Comparison of ENCODE assay signal across 25 cellular contexts in the genomic region with DNA sequence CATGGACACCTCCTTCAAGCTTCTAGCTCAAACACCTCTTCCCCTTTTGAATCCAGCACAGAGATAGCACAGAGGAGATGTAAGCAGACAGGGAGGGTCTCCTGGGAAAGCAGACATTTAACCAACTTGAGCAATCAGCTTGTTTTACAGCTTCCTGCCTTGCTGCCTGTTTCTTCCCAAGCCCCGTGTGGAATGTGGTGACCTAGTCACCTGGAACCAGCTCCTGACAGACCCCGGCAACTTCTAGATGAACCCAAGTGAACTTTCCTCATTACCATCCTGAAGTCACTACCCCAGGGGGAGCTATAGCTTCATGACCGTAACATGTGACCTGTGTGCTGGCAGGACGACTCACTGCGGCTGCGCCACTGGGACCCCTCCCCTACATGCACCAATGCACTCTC. TPM values are rescaled to one million over a fixed set of nuclear protein-coding genes. Genes with fewer than 3 reads are reported as not detected.
A peak's percentile ranks its signal among the peaks of the same experiment; 100 is the strongest.
DNase-seq lines count a peak whose midpoint lies in the region; ATAC-seq, FAIRE-seq and TF ChIP-seq lines count a peak whose summit lies in the region.
"Had no signal": no experiment of that assay in that cellular context is flagged by ENCODE, and none has a peak within 500 bp of the region (broad histone marks: within the 10 kb centered on the region; RNA-seq: fewer than 3 reads in every experiment).

No MANE protein-coding gene starts in this region.

- WGBS in H1 (ENCODE audit: extremely low coverage in 1 of 2, insufficient coverage in 1 of 2, insufficient read length in 1 of 2, insufficient replicate concordance in 2 of 2, low coverage in 1 of 2, low lambda C conversion rate in 2 of 2, missing lambda C conversion rate in 1 of 2), 2 experiments = 79% methylated on average over 6 of the region's 6 CpGs; no CpG with 5 or more reads in 1 of the 2 experiments
- 31 to 41% methylated on average over 6 of the region's 6 CpGs for WGBS in thyroid gland, 2 donors

- H3K27ac ChIP-seq in H1 (ENCODE audit: low read depth, low read length) (no peak overlapping the region), thyroid gland (no peak overlapping the region)
- H3K27ac ChIP-seq: gastroesophageal sphincter, parathyroid adenoma, sigmoid colon, SJCRH30, testis had no signal

- H3K4me1 ChIP-seq in H1 (replicated peaks in 1 of 4; ENCODE audit: control insufficient read depth in 3 of 4, insufficient read depth in 4 of 4, low read length in 3 of 4) = peaks cover 0 to 6% (median 0%) of the 10 kb centered on the region in 4 experiments; a peak in 2 of 7 replicates
- no peaks in the 10 kb centered on the region for H3K4me1 ChIP-seq in thyroid gland
- H3K4me1 ChIP-seq: gastroesophageal sphincter, parathyroid adenoma, sigmoid colon, SJCRH30 had no signal

- H3K56ac ChIP-seq in H1 (replicated peaks; ENCODE audit: insufficient read length, low read depth, low read length) = no peak overlapping the region

- TF ChIP-seq CTCF in H1 (IDR thresholded peaks at IDR 0.05; ENCODE audit: control extremely low read depth in 1 of 3, insufficient read depth in 1 of 3, low read depth in 1 of 3, low read length in 3 of 3) (peak in 1 of 3 experiments; percentile 22; a peak in 1 of 4 replicates), thyroid gland (IDR thresholded peaks at IDR 0.05) (no peak)

- H3K14ac ChIP-seq in H1 (ENCODE audit: insufficient read length) = no peak overlapping the region

- no peak overlapping the region for H2BK120ac ChIP-seq in H1 (replicated peaks; ENCODE audit: low read depth, low read length)

- H4K8ac ChIP-seq in H1 (ENCODE audit: extremely low read depth, insufficient read depth, low read length) = no peak overlapping the region

- no peak overlapping the region for H4K91ac ChIP-seq in H1 (replicated peaks; ENCODE audit: insufficient read length, low read length)

- DNase-seq in HuH-7 (ENCODE audit: low spot score) (peak; percentile 32), H1 (ENCODE audit: low read depth in 1 of 2, low spot score in 2 of 2) (peak in 1 of 2 experiments; percentile 5), kidney tubule cell (ENCODE audit: low spot score) (peak; percentile 68), thyroid gland (peak; percentile 8 to 16), NAMALWA (ENCODE audit: low spot score) (no peak)
- DNase-seq: activated CD4-positive, alpha-beta T cell treated with anti-CD3 and anti-CD28 coated beads, Interleukin-2, amount 10 ng/mL, durations not matched to agents 24 days and 14 days; CD4-positive, alpha-beta T cell; DMS153; GDM1; HFFc6; left cardiac atrium; natural killer cell; NCI-H1105; NCI-H2081; NCI-H446; sigmoid colon; SJCRH30; T-helper 1 cell; testis had no signal

- no peak overlapping the region for H2AK5ac ChIP-seq in H1 (ENCODE audit: low read depth, low read length)

- H3K79me2 ChIP-seq in H1 (ENCODE audit: control insufficient read depth in 1 of 2, insufficient read depth in 2 of 2, low read length in 2 of 2) = no peaks in the 10 kb centered on the region
- H3K79me2 ChIP-seq: parathyroid adenoma had no signal

- H3K4me2 ChIP-seq in H1 (ENCODE audit: insufficient read depth in 1 of 2, low read depth in 2 of 2, low read length in 2 of 2) = no peak overlapping the region

- TF ChIP-seq POLR2A in H1 (IDR thresholded peaks at IDR 0.05; ENCODE audit: control extremely low read depth in 1 of 2, low read depth in 2 of 2, low read length in 2 of 2) (no peak), thyroid gland (IDR thresholded peaks at IDR 0.05) (no peak)

- H3K4ac ChIP-seq in H1 (replicated peaks; ENCODE audit: insufficient read length, low read depth, low read length) = no peak overlapping the region

- no peak overlapping the region for H3K4me3 ChIP-seq in H1 (ENCODE audit: extremely low read depth in 1 of 4, insufficient read depth in 2 of 4, low read depth in 3 of 4, low read length in 4 of 4)
- no peak overlapping the region for H3K4me3 ChIP-seq in thyroid gland (replicated peaks in 1 of 3)
- H3K4me3 ChIP-seq: gastroesophageal sphincter, sigmoid colon, SJCRH30, testis had no signal

- no peak overlapping the region for H3K18ac ChIP-seq in H1 (ENCODE audit: extremely low read depth, low read length)

- H4K20me1 ChIP-seq in H1 (replicated peaks in 1 of 2; ENCODE audit: control insufficient read depth in 1 of 2, insufficient read depth in 2 of 2, low read length in 2 of 2) = no peaks in the 10 kb centered on the region

- no peaks in the 10 kb centered on the region for H3K79me1 ChIP-seq in H1 (ENCODE audit: low read depth, low read length)

- no peak overlapping the region for H2BK12ac ChIP-seq in H1 (ENCODE audit: low read depth, low read length)

- POLR2A ChIA-PET in H1 (lab: Charles Lee; ENCODE audit: partially characterized antibody) = interaction anchor here (3.0 kb wide), 1 partner anchor 24 kb away, joined by 8 read pairs; a partner anchor contains a TSS

- FAIRE-seq in H1 (lab: Jason Lieb, UNC) = peak; percentile 57

- peak in 1 of 2 experiments; percentile 12; a peak in 1 of 4 replicates for TF ChIP-seq RAD21 in H1 (IDR thresholded peaks at IDR 0.05 in 1 of 2, conservative IDR thresholded peaks at IDR 0.05 in 1 of 2; ENCODE audit: low read depth in 2 of 2, low read length in 2 of 2)

- TF ChIP-seq EP300 in H1 (IDR thresholded peaks at IDR 0.05; ENCODE audit: borderline replicate concordance in 1 of 2, low read depth in 2 of 2, low read length in 2 of 2) = no peak

- H3K27me3 ChIP-seq in H1 (replicated peaks in 1 of 4; ENCODE audit: control insufficient read depth in 3 of 4, extremely low read depth in 1 of 4, insufficient read depth in 3 of 4, low read length in 3 of 4) (no peaks in the 10 kb centered on the region), thyroid gland (no peaks in the 10 kb centered on the region)
- H3K27me3 ChIP-seq: gastroesophageal sphincter, sigmoid colon, SJCRH30, testis had no signal

- CTCF ChIA-PET in H1 (lab: Charles Lee; ENCODE audit: partially characterized antibody) = interaction anchor here (0.7 to 1.6 kb wide), 3 partner anchors 13 to 127 kb away, joined by 3 read pairs; no protein-coding TSS in a partner anchor

- H3K36me3 ChIP-seq in H1 (ENCODE audit: control insufficient read depth in 2 of 4, insufficient read depth in 4 of 4, low read length in 3 of 4) = no peaks in the 10 kb centered on the region
- no peaks in the 10 kb centered on the region for H3K36me3 ChIP-seq in thyroid gland
- H3K36me3 ChIP-seq: gastroesophageal sphincter, SJCRH30 had no signal

- H4K5ac ChIP-seq in H1 (ENCODE audit: insufficient read length, low read depth, low read length) = no peak overlapping the region

- no peak overlapping the region for H2BK20ac ChIP-seq in H1 (ENCODE audit: low read length)

- no peak overlapping the region for H2AFZ ChIP-seq in H1 (ENCODE audit: low read length)
- H2AFZ ChIP-seq: parathyroid adenoma had no signal

- H3K9me3 ChIP-seq in H1 (ENCODE audit: insufficient read depth in 2 of 2, low read depth in 1 of 2, low read length in 1 of 2) (no peaks in the 10 kb centered on the region), thyroid gland (no peaks in the 10 kb centered on the region)
- H3K9me3 ChIP-seq: gastroesophageal sphincter, sigmoid colon, SJCRH30, testis had no signal

- no peak overlapping the region for H3K23ac ChIP-seq in H1 (ENCODE audit: insufficient read length)

- no peak for ATAC-seq in GM21576 (IDR thresholded peaks at IDR 0.05; ENCODE audit: unreplicated experiment)
- no peak for ATAC-seq in HG02571 (IDR thresholded peaks at IDR 0.05; ENCODE audit: unreplicated experiment)
- ATAC-seq: activated naive CD4-positive, alpha-beta T cell treated with anti-CD3 and anti-CD28 coated beads, Interleukin-2, amount 50 U/mL, for 72 hours; activated T-helper 17 cell treated with anti-CD3 and anti-CD28 coated beads, Interleukin-2, amount 50 U/mL, for 72 hours; gastroesophageal sphincter; left cardiac atrium; natural killer cell had no signal

- H2BK15ac ChIP-seq in H1 (ENCODE audit: low read length) = no peak overlapping the region

- no peaks in the 10 kb centered on the region for H3K23me2 ChIP-seq in H1 (ENCODE audit: low read depth, low read length)

- intact Hi-C loops in thyroid gland (cut with DNase I) = no loop called here

- H2BK5ac ChIP-seq in H1 (ENCODE audit: low read depth, low read length) = no peak overlapping the region

- H3K9ac ChIP-seq in H1 (replicated peaks in 1 of 4; ENCODE audit: extremely low read depth in 1 of 4, low read depth in 3 of 4, low read length in 3 of 4) = no peak overlapping the region
- H3K9ac ChIP-seq: parathyroid adenoma had no signal

TF ChIP-seq in H1, 55 proteins besides CTCF, POLR2A, EP300 and RAD21:
- no peak for TF ChIP-seq SP1 (IDR thresholded peaks at IDR 0.05; ENCODE audit: low read depth, low read length)
- no peak for TF ChIP-seq PHF8 (conservative IDR thresholded peaks at IDR 0.05; ENCODE audit: low read depth, low read length)
- no peak for TF ChIP-seq JUND (IDR thresholded peaks at IDR 0.05; ENCODE audit: low read length)
- no peak for TF ChIP-seq BRCA1 (IDR thresholded peaks at IDR 0.05; ENCODE audit: low read depth, low read length)

RNA-seq across cellular contexts. Expression of a gene that starts 24.1 kb away (rescaled TPM):
- total RNA-seq in H1 (2021; fragmentation: NEBNext Ultra II Directional; extraction: Animal tissue kit (Norgen Biotek cat#: 25700)) = 89.6 and 93.2 TPM in 2 replicates
- 16.9 and 27.5 TPM in 2 replicates for polyA plus RNA-seq in H1 (2011; rRNA removed)
- 37.3 TPM for polyA plus RNA-seq in H1 (2011; cell fraction: cytosol; rRNA removed)
- 52.7 TPM for polyA plus RNA-seq in H1 (2011; cell fraction: nucleus; rRNA removed)
- 24.3 to 65.3 TPM (median 32.5 TPM) in 4 replicates for polyA plus RNA-seq in H1 (2012, experiment 1 of 2)
- 1.4 TPM for polyA plus RNA-seq in H1 (2012, experiment 2 of 2)
- polyA plus RNA-seq in H1 (2013, experiment 1 of 2) = 28.2 TPM
- polyA plus RNA-seq in H1 (2013, experiment 2 of 2) = 26.0 TPM
- polyA minus RNA-seq in H1 (2011; rRNA and poly(A)+ RNA removed) = 47.2 and 49.3 TPM in 2 replicates
- polyA minus RNA-seq in H1 (2011; cell fraction: cytosol; rRNA and poly(A)+ RNA removed) = 53.4 TPM
- polyA minus RNA-seq in H1 (2011; cell fraction: nucleus; rRNA and poly(A)+ RNA removed) = 90.0 TPM
- total RNA-seq in thyroid gland = 10 to 100 TPM in 3 of 4 donors, 1 to 10 TPM in 1; 6.0 to 32.3 (median 17.2) TPM

RNA-seq across cellular contexts. Expression of a gene that starts 34.5 kb away (rescaled TPM):
- 1.1 and 1.4 TPM in 2 replicates for total RNA-seq in H1 (2021; fragmentation: NEBNext Ultra II Directional; extraction: Animal tissue kit (Norgen Biotek cat#: 25700))
- polyA plus RNA-seq in H1 (2011; rRNA removed) = 1.2 and 1.5 TPM in 2 replicates
- 1.2 TPM for polyA plus RNA-seq in H1 (2011; cell fraction: cytosol; rRNA removed)
- polyA plus RNA-seq in H1 (2011; cell fraction: nucleus; rRNA removed) = 4.7 TPM
- polyA plus RNA-seq in H1 (2012, experiment 1 of 2) = 1.4 to 3.0 TPM (median 2.1 TPM) in 4 replicates
- polyA plus RNA-seq in H1 (2012, experiment 2 of 2) = 0.07 TPM
- 1.9 TPM for polyA plus RNA-seq in H1 (2013, experiment 1 of 2)
- 2.0 TPM for polyA plus RNA-seq in H1 (2013, experiment 2 of 2)
- polyA minus RNA-seq in H1 (2011; rRNA and poly(A)+ RNA removed) = 1.8 and 3.2 TPM in 2 replicates
- polyA minus RNA-seq in H1 (2011; cell fraction: cytosol; rRNA and poly(A)+ RNA removed) = 1.0 TPM
- 3.8 TPM for polyA minus RNA-seq in H1 (2011; cell fraction: nucleus; rRNA and poly(A)+ RNA removed)
- total RNA-seq in thyroid gland = 1 to 10 TPM in 1 of 4 donors, under 1 TPM in 3; 0.13 to 1.3 (median 0.73) TPM
- total RNA-seq: HFFc6 had no signal
